Comparison of ENCODE assay signal across 14 cellular contexts in the genomic region with DNA sequence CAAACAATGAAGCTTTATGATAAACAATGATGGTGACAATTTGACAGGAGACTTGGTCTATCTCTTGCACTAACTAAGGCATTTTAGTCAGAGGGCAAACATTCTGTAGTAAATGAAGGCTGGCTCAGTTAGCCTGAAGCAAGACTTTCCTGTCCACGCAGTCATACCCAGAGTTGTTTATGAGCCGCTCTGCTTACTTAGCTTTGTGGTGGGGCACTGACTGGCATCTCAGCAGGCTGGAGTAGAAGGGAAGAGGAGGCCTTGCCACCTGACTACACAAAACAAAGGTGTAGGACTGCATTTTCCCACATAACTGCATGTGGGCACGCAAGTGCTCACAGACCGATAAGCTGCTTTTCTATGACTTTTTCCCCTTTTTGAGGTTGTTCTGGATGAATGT.
A peak's percentile ranks its signal among the peaks of the same experiment; 100 is the strongest.
DNase-seq lines count a peak whose midpoint lies in the region; ATAC-seq and TF ChIP-seq lines count a peak whose summit lies in the region.
"Had no signal": no experiment of that assay in that cellular context is flagged by ENCODE, and none has a peak within 500 bp of the region (broad histone marks: within the 10 kb centered on the region; RNA-seq: fewer than 3 reads in every experiment).

No MANE protein-coding gene starts in this region.

- no peak for TF ChIP-seq CTCF in GM23338 (conservative IDR thresholded peaks at IDR 0.05; ENCODE audit: low read depth in 2 of 2)
- no peak for TF ChIP-seq CTCF in activated CD8-positive, alpha-beta T cell treated with anti-CD3 and anti-CD28 coated beads for 36 hours (IDR thresholded peaks at IDR 0.05)

- peaks cover 3% of the 10 kb centered on the region for H3K27me3 Mint-ChIP-seq in GM23338 (ENCODE audit: insufficient read depth, low read depth, poor library complexity)
- H3K27me3 Mint-ChIP-seq in activated CD8-positive, alpha-beta T cell treated with anti-CD3 and anti-CD28 coated beads for 36 hours, result peaks cover 4% of the 10 kb centered on the region

- H3K9me2 ChIP-seq in GM23338 (ENCODE audit: insufficient read depth), result no peaks in the 10 kb centered on the region
- no peaks in the 10 kb centered on the region for H3K9me2 ChIP-seq in Karpas-422 (replicated peaks; ENCODE audit: insufficient read depth, low read length)

- no peak overlapping the region for H4K8ac ChIP-seq in neuronal stem cell (ENCODE audit: low read depth, low read length)

- intact Hi-C loops in activated CD8-positive, alpha-beta T cell treated with anti-CD3 and anti-CD28 coated beads for 36 hours (cut with micrococcal nuclease), result loop anchor here (5.0 kb wide), 1 partner anchor 295 kb away; no protein-coding TSS in a partner anchor

- no peaks in the 10 kb centered on the region for H3K27me3 ChIP-seq in GM23338 (ENCODE audit: insufficient read depth)
- no peaks in the 10 kb centered on the region for H3K27me3 ChIP-seq in Karpas-422 (ENCODE audit: low read length)
- H3K27me3 ChIP-seq in layer of hippocampus (ENCODE audit: control insufficient read depth, insufficient read depth, low read length), result no peaks in the 10 kb centered on the region
- H3K27me3 ChIP-seq in neuronal stem cell (ENCODE audit: control insufficient read depth in 3 of 3, insufficient read depth in 3 of 3, low read depth in 1 of 3, low read length in 3 of 3), result peaks cover 0 to 5% (median 0%) of the 10 kb centered on the region in 3 experiments
- H3K27me3 ChIP-seq: BLaER1 had no signal

- no peak overlapping the region for H4K91ac ChIP-seq in neuronal stem cell (ENCODE audit: low read depth, low read length, poor library complexity)

- no peaks in the 10 kb centered on the region for H3K79me1 ChIP-seq in neuronal stem cell (ENCODE audit: low read depth, low read length)

- no peak overlapping the region for H3K23ac ChIP-seq in neuronal stem cell (ENCODE audit: low read depth, low read length, poor library complexity)

- no peak overlapping the region for H3K4me2 ChIP-seq in GM23338
- H3K4me2 ChIP-seq in Karpas-422 (ENCODE audit: low read depth, low read length, poor library complexity, severe bottlenecking), result peak overlapping the region; percentile 83
- H3K4me2 ChIP-seq in neuronal stem cell (ENCODE audit: insufficient read depth, low read length, poor library complexity, severe bottlenecking), result no peak overlapping the region
- H3K4me2 ChIP-seq: A549, BLaER1 had no signal

- no peak overlapping the region for H3K27ac ChIP-seq in GM23338 (ENCODE audit: low read depth)
- H3K27ac ChIP-seq in Karpas-422 (ENCODE audit: low read length), result peak overlapping the region; percentile 99
- peak overlapping the region; percentile 9 for H3K27ac ChIP-seq in angular gyrus (ENCODE audit: low read depth, low read length)
- peak overlapping the region; percentile 0 for H3K27ac ChIP-seq in layer of hippocampus (ENCODE audit: low read depth, low read length)
- no peak overlapping the region for H3K27ac ChIP-seq in neuronal stem cell (replicated peaks; ENCODE audit: low read length)
- H3K27ac ChIP-seq: A549, BLaER1 had no signal

- no peak overlapping the region for H3K4ac ChIP-seq in neuronal stem cell (ENCODE audit: low read length)

- DNase-seq in GM23338 (ENCODE audit: low spot score) (no peak), Karpas-422 (peak; percentile 55), neuronal stem cell (ENCODE audit: low spot score) (no peak), DMS53 (lab: John Stamatoyannopoulos, UW) (no peak)
- DNase-seq in activated CD8-positive, alpha-beta T cell treated with anti-CD3 and anti-CD28 coated beads for 36 hours, result no peak
- DNase-seq: Caco-2; CD8-positive, alpha-beta memory T cell; GF-D8; H7 had no signal

- ATAC-seq in GM23338 (no peak), GM21529 (IDR thresholded peaks at IDR 0.05; ENCODE audit: unreplicated experiment) (no peak)
- ATAC-seq in activated CD8-positive, alpha-beta T cell treated with anti-CD3 and anti-CD28 coated beads for 36 hours, result no peak
- ATAC-seq: A549 had no signal

- no peaks in the 10 kb centered on the region for H3K79me2 ChIP-seq in GM23338 (replicated peaks; ENCODE audit: insufficient read depth)
- no peaks in the 10 kb centered on the region for H3K79me2 ChIP-seq in Karpas-422 (ENCODE audit: low read length)

- H4K20me1 ChIP-seq in GM23338 (replicated peaks; ENCODE audit: insufficient read depth) (no peaks in the 10 kb centered on the region), Karpas-422 (ENCODE audit: insufficient read depth, low read depth, low read length) (no peaks in the 10 kb centered on the region)
- H4K20me1 ChIP-seq: BLaER1 had no signal

- no peak overlapping the region for H2BK5ac ChIP-seq in neuronal stem cell (ENCODE audit: low read length)

- H3K4me1 ChIP-seq in GM23338 (ENCODE audit: insufficient read depth) (no peaks in the 10 kb centered on the region), Karpas-422 (ENCODE audit: low read length) (peaks cover 88% of the 10 kb centered on the region), neuronal stem cell (ENCODE audit: control insufficient read depth in 2 of 2, insufficient read depth in 1 of 2, low read depth in 1 of 2, low read length in 2 of 2) (no peaks in the 10 kb centered on the region)
- H3K4me1 ChIP-seq: Caco-2 had no signal

- H3K4me3 Mint-ChIP-seq in GM23338, result no peak overlapping the region
- no peak overlapping the region for H3K4me3 Mint-ChIP-seq in activated CD8-positive, alpha-beta T cell treated with anti-CD3 and anti-CD28 coated beads for 36 hours
- H3K4me3 Mint-ChIP-seq: CD8-positive, alpha-beta memory T cell had no signal

- no peak overlapping the region for H3K27ac Mint-ChIP-seq in GM23338
- H3K27ac Mint-ChIP-seq in activated CD8-positive, alpha-beta T cell treated with anti-CD3 and anti-CD28 coated beads for 36 hours, result no peak overlapping the region

- no peak overlapping the region for H2BK15ac ChIP-seq in neuronal stem cell (ENCODE audit: low read length)

- H3K9me3 Mint-ChIP-seq in GM23338, result no peaks in the 10 kb centered on the region
- H3K9me3 Mint-ChIP-seq in activated CD8-positive, alpha-beta T cell treated with anti-CD3 and anti-CD28 coated beads for 36 hours, result no peaks in the 10 kb centered on the region
- H3K9me3 Mint-ChIP-seq: CD8-positive, alpha-beta memory T cell had no signal

- no peaks in the 10 kb centered on the region for H3K36me3 Mint-ChIP-seq in GM23338 (ENCODE audit: low read depth)
- no peaks in the 10 kb centered on the region for H3K36me3 Mint-ChIP-seq in activated CD8-positive, alpha-beta T cell treated with anti-CD3 and anti-CD28 coated beads for 36 hours (ENCODE audit: low read depth)
- H3K36me3 Mint-ChIP-seq: CD8-positive, alpha-beta memory T cell had no signal

- no peak overlapping the region for H2BK12ac ChIP-seq in neuronal stem cell (ENCODE audit: low read length)

- peak overlapping the region; percentile 76 for H3K9ac ChIP-seq in Karpas-422 (ENCODE audit: low read length)
- H3K9ac ChIP-seq in neuronal stem cell (ENCODE audit: low read depth, low read length, poor library complexity), result no peak overlapping the region
- H3K9ac ChIP-seq: BLaER1 had no signal

- H2BK120ac ChIP-seq in neuronal stem cell (ENCODE audit: low read depth, low read length), result no peak overlapping the region

- no peaks in the 10 kb centered on the region for H3K36me3 ChIP-seq in GM23338 (ENCODE audit: insufficient read depth)
- no peaks in the 10 kb centered on the region for H3K36me3 ChIP-seq in Karpas-422 (ENCODE audit: insufficient read depth, low read length)
- H3K36me3 ChIP-seq in neuronal stem cell (replicated peaks in 1 of 2; ENCODE audit: control insufficient read depth in 2 of 2, insufficient read depth in 2 of 2, low read length in 2 of 2), result no peaks in the 10 kb centered on the region
- H3K36me3 ChIP-seq: BLaER1 had no signal

- no peak overlapping the region for H3K18ac ChIP-seq in neuronal stem cell (ENCODE audit: low read length)

- H3K14ac ChIP-seq in neuronal stem cell (ENCODE audit: low read length), result no peak overlapping the region

- no CpG with 5 or more reads among the region's 4 CpGs for WGBS in neuronal stem cell (ENCODE audit: extremely low coverage in 2 of 2, insufficient read length in 2 of 2, insufficient replicate concordance in 1 of 2), 2 donors

- POLR2A ChIA-PET in activated CD8-positive, alpha-beta T cell treated with anti-CD3 and anti-CD28 coated beads for 36 hours (lab: Charles Lee), result no interaction called here

- H2AFZ ChIP-seq in GM23338, result 0 out of 2 replicates have a peak overlapping the region, but pooled peaks have one; percentile 12
- peak overlapping the region; percentile 52; the same call in 1 of the 2 replicates for H2AFZ ChIP-seq in Karpas-422 (ENCODE audit: low read length)
- no peak overlapping the region for H2AFZ ChIP-seq in neuronal stem cell (ENCODE audit: low read length)

- H3K4me3 ChIP-seq in GM23338, result no peak overlapping the region
- no peak overlapping the region for H3K4me3 ChIP-seq in Karpas-422 (ENCODE audit: low read length)
- H3K4me3 ChIP-seq in neuronal stem cell (ENCODE audit: low read length in 2 of 2), result no peak overlapping the region
- H3K4me3 ChIP-seq: A549, BLaER1 had no signal

- CTCF ChIA-PET in activated CD8-positive, alpha-beta T cell treated with anti-CD3 and anti-CD28 coated beads for 36 hours (lab: Charles Lee), result interaction anchor here (0.9 to 6.8 kb wide), 6 partner anchors 24 to 299 kb away, joined by 3 to 100 read pairs (median 6); no protein-coding TSS in a partner anchor

- no peaks in the 10 kb centered on the region for H3F3A ChIP-seq in GM23338 (replicated peaks; ENCODE audit: low read depth)

- H3K9me3 ChIP-seq in Karpas-422 (ENCODE audit: low read length) (no peaks in the 10 kb centered on the region), neuronal stem cell (replicated peaks in 1 of 2; ENCODE audit: control insufficient read depth in 2 of 2, insufficient read depth in 1 of 2, low read depth in 1 of 2, low read length in 2 of 2) (no peaks in the 10 kb centered on the region)
- H3K9me3 ChIP-seq: A549, BLaER1, Caco-2 had no signal

- H3K4me1 Mint-ChIP-seq in GM23338, result no peaks in the 10 kb centered on the region; the same call in 1 of the 3 replicates
- peaks cover 2% of the 10 kb centered on the region for H3K4me1 Mint-ChIP-seq in activated CD8-positive, alpha-beta T cell treated with anti-CD3 and anti-CD28 coated beads for 36 hours (ENCODE audit: low read depth)

- no peak overlapping the region for H2AK5ac ChIP-seq in neuronal stem cell (ENCODE audit: low read depth, low read length)

Comparison
In these comparisons a context has a peak if more than half of its experiments do, and no peak if none do; other contexts are left out.
1. H3K27ac ChIP-seq: peak in Karpas-422 (single experiment), angular gyrus (single experiment) and layer of hippocampus (single experiment); none in GM23338 (single experiment) and neuronal stem cell (single experiment).